ENCODE assay signal across 13 cellular contexts in the genomic region with DNA sequence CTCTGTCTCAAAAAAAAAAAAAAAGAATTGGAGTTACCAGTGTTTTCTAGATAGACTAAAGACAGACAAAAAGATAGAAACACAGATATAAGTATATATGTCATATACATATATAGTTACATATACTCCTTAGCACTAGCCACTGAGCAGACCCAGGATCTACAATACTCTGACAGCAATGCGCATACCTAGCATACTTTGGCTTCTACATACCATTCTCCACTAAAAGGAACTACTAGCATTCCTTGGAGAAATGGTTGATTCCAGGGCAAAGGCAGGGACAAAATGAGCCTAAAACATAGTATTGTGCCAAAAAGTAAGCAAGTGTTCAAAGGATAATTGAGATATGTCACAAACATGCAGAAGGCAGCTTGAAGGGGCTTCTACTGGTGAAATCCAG.
"Had no signal": no experiment of that assay in that cellular context is flagged by ENCODE, and none has a peak within 500 bp of the region (broad histone marks: within the 10 kb centered on the region; RNA-seq: fewer than 3 reads in every experiment).

No MANE protein-coding gene starts in this region.

- H3K27me3 ChIP-seq: neural progenitor cell, ovary had no signal

- H3K4me3 Mint-ChIP-seq: activated CD8-positive, alpha-beta T cell treated with anti-CD3 and anti-CD28 coated beads, Interleukin-2, amount 10 ng/mL, durations not matched to agents 7 days and 5 days; activated naive CD8-positive, alpha-beta T cell treated with anti-CD3 and anti-CD28 coated beads, Interleukin-2, amount 10 ng/mL, durations not matched to agents 7 days and 5 days; neural progenitor cell; stimulated activated naive CD8-positive, alpha-beta T cell treated with anti-CD3 and anti-CD28 coated beads, Interleukin-15, Interleukin-2, amounts not matched to agents 100 ng/mL and 50 ng/mL, for 24 hours had no signal

- H3K4me3 ChIP-seq: neural progenitor cell, ovary, thoracic aorta had no signal

- H3K9ac ChIP-seq: neural progenitor cell had no signal

- H3K9me3 Mint-ChIP-seq: activated naive CD8-positive, alpha-beta T cell treated with anti-CD3 and anti-CD28 coated beads, Interleukin-2, amount 10 ng/mL, durations not matched to agents 7 days and 5 days; neural progenitor cell; stimulated activated naive CD8-positive, alpha-beta T cell treated with anti-CD3 and anti-CD28 coated beads, Interleukin-15, Interleukin-2, amounts not matched to agents 100 ng/mL and 50 ng/mL, for 24 hours had no signal

- DNase-seq: activated CD8-positive, alpha-beta memory T cell treated with anti-CD3 and anti-CD28 coated beads, Interleukin-2, amount 50 U/mL, for 48 hours; activated CD8-positive, alpha-beta T cell treated with anti-CD3 and anti-CD28 coated beads, Interleukin-2, amount 10 ng/mL, durations not matched to agents 7 days and 5 days; activated naive CD8-positive, alpha-beta T cell treated with anti-CD3 and anti-CD28 coated beads, Interleukin-2, amount 10 ng/mL, durations not matched to agents 7 days and 5 days; central memory CD4-positive, alpha-beta T cell; cortex of kidney; effector memory CD4-positive, alpha-beta T cell; ovary; stimulated activated CD4-positive, alpha-beta T cell treated with anti-CD3 and anti-CD28 coated beads, Interleukin-15, amount 100 ng/mL, for 24 hours; stimulated activated CD4-positive, alpha-beta T cell treated with anti-CD3 and anti-CD28 coated beads, Interleukin-4, amount 100 ng/mL, for 24 hours had no signal

- H3K4me2 ChIP-seq: neural progenitor cell had no signal

- H3K27ac ChIP-seq: epithelial cell of prostate, neural progenitor cell, ovary, thoracic aorta had no signal

- H3K27ac Mint-ChIP-seq: activated CD8-positive, alpha-beta T cell treated with anti-CD3 and anti-CD28 coated beads, Interleukin-2, amount 10 ng/mL, durations not matched to agents 7 days and 5 days; activated naive CD8-positive, alpha-beta T cell treated with anti-CD3 and anti-CD28 coated beads, Interleukin-2, amount 10 ng/mL, durations not matched to agents 7 days and 5 days; neural progenitor cell had no signal

- ATAC-seq: activated CD8-positive, alpha-beta T cell treated with anti-CD3 and anti-CD28 coated beads, Interleukin-2, amount 10 ng/mL, durations not matched to agents 7 days and 5 days had no signal

- H3K9me3 ChIP-seq: ovary, thoracic aorta had no signal

- H2AFZ ChIP-seq: neural progenitor cell had no signal

- H3K27me3 Mint-ChIP-seq: activated naive CD8-positive, alpha-beta T cell treated with anti-CD3 and anti-CD28 coated beads, Interleukin-2, amount 10 ng/mL, durations not matched to agents 7 days and 5 days; stimulated activated naive CD8-positive, alpha-beta T cell treated with anti-CD3 and anti-CD28 coated beads, Interleukin-15, Interleukin-2, amounts not matched to agents 100 ng/mL and 50 ng/mL, for 24 hours had no signal

- H3K36me3 ChIP-seq: neural progenitor cell, ovary, thoracic aorta had no signal
